In genomic region chr11:93000511-93001476, GRCh38 we compare ENCODE assay signal across 1 cellular context.
TF ChIP-seq lines count a peak whose summit lies in the region.

No MANE protein-coding gene starts in this region.

TF ChIP-seq in K562, 482 proteins besides CTCF, POLR2A, EP300 and RAD21 (continued from another document and continues in another):
- no peak for TF ChIP-seq SIN3A (IDR thresholded peaks at IDR 0.05; ENCODE audit: borderline replicate concordance in 2 of 2, control insufficient read depth in 1 of 2, low read depth in 2 of 2, low read length in 2 of 2)
- TF ChIP-seq POLR3G (IDR thresholded peaks at IDR 0.05; ENCODE audit: extremely low read depth, insufficient read length, insufficient replicate concordance) = no peak
- no peak for TF ChIP-seq NCOA6 (IDR thresholded peaks at IDR 0.05)
- TF ChIP-seq RBBP5 (IDR thresholded peaks at IDR 0.05; ENCODE audit: borderline replicate concordance, insufficient read depth, low read length, poor library complexity, severe bottlenecking) = no peak
- no peak for TF ChIP-seq MCM2 (IDR thresholded peaks at IDR 0.05; ENCODE audit: low read depth)
- TF ChIP-seq ARNT (IDR thresholded peaks at IDR 0.05) = no peak
- TF ChIP-seq ZNF449 (CRISPR knock-in tag; IDR thresholded peaks at IDR 0.05) = no peak
- no peak for TF ChIP-seq ZBTB34 (CRISPR knock-in tag; IDR thresholded peaks at IDR 0.05)
- TF ChIP-seq HMGN3 (IDR thresholded peaks at IDR 0.05; ENCODE audit: borderline replicate concordance, extremely low read depth, insufficient read length, low read depth, low read length) = no peak
- peak in 1 of 2 experiments; percentile 61; a peak in 1 of 4 replicates for TF ChIP-seq RCOR1 (IDR thresholded peaks at IDR 0.05; ENCODE audit: borderline replicate concordance in 1 of 2, low read depth in 2 of 2, low read length in 2 of 2)
- TF ChIP-seq RNF2 (IDR thresholded peaks at IDR 0.05) = peak; percentile 42; the same call in 1 of the 2 replicates
- TF ChIP-seq NFE2 (IDR thresholded peaks at IDR 0.05; ENCODE audit: low read depth) = peak; percentile 80
- TF ChIP-seq SMAD4 (CRISPR knock-in tag; conservative IDR thresholded peaks at IDR 0.05) = 0 out of 2 replicates have a peak, but pooled peaks have one; percentile 11
- peak; percentile 54; the same call in 1 of the 2 replicates for TF ChIP-seq TCF3 (CRISPR knock-in tag; IDR thresholded peaks at IDR 0.05)
- TF ChIP-seq NFXL1 (CRISPR knock-in tag; IDR thresholded peaks at IDR 0.05) = no peak
- no peak for TF ChIP-seq CREBBP (IDR thresholded peaks at IDR 0.05; ENCODE audit: low read depth, low read length)
- no peak for TF ChIP-seq DDX20 (tag; IDR thresholded peaks at IDR 0.05; ENCODE audit: low read depth)
- TF ChIP-seq CREM (IDR thresholded peaks at IDR 0.05; ENCODE audit: low read depth) = 0 out of 2 replicates have a peak, but pooled peaks have one; percentile 6
- TF ChIP-seq HCFC1 (IDR thresholded peaks at IDR 0.05; ENCODE audit: low read depth, low read length) = no peak
- TF ChIP-seq KDM5B (IDR thresholded peaks at IDR 0.05; ENCODE audit: insufficient replicate concordance, low read depth, low read length) = no peak
- no peak for TF ChIP-seq DLX4 (CRISPR knock-in tag; IDR thresholded peaks at IDR 0.05)
- TF ChIP-seq CCNT2 (IDR thresholded peaks at IDR 0.05; ENCODE audit: borderline replicate concordance, extremely low read depth, insufficient read length, low read depth, low read length) = no peak
- TF ChIP-seq CREB5 (CRISPR knock-in tag; IDR thresholded peaks at IDR 0.05) = no peak
- TF ChIP-seq ZBTB33 (CRISPR knock-in tag; IDR thresholded peaks at IDR 0.05) = no peak
- TF ChIP-seq E2F3 (CRISPR knock-in tag; IDR thresholded peaks at IDR 0.05) = no peak
- TF ChIP-seq SMARCE1 (IDR thresholded peaks at IDR 0.05) = peak; percentile 82
- TF ChIP-seq POLR2G (IDR thresholded peaks at IDR 0.05; ENCODE audit: low read depth, low read length) = no peak
- TF ChIP-seq SMARCA4 (IDR thresholded peaks at IDR 0.05) = peak; percentile 91
- TF ChIP-seq BACH1 (tag; IDR thresholded peaks at IDR 0.05) = peak; percentile 72
- no peak for TF ChIP-seq COPS2 (conservative IDR thresholded peaks at IDR 0.05)
- no peak for TF ChIP-seq CC2D1A (IDR thresholded peaks at IDR 0.05)
- TF ChIP-seq ZNF740 (CRISPR knock-in tag; IDR thresholded peaks at IDR 0.05) = no peak
- TF ChIP-seq ZNF740 (tag; IDR thresholded peaks at IDR 0.05) = no peak
- peak; percentile 55 to 78; a peak in 3 of 4 replicates for TF ChIP-seq TRIM24 (IDR thresholded peaks at IDR 0.05)
- TF ChIP-seq ETV5 (CRISPR knock-in tag; IDR thresholded peaks at IDR 0.05; ENCODE audit: low read depth) = no peak
- no peak for TF ChIP-seq U2AF1 (optimal IDR thresholded peaks at IDR 0.05; ENCODE audit: low read depth, low read length)
- peak; percentile 89 for TF ChIP-seq ARID1B (IDR thresholded peaks at IDR 0.05)
- no peak for TF ChIP-seq ZBED1 (IDR thresholded peaks at IDR 0.05)
- peak; percentile 76 for TF ChIP-seq CBFA2T2 (conservative IDR thresholded peaks at IDR 0.05)
- peak; percentile 74 for TF ChIP-seq PML (IDR thresholded peaks at IDR 0.05; ENCODE audit: low read length)
- TF ChIP-seq ATF4 (CRISPR knock-in tag; IDR thresholded peaks at IDR 0.05) = 0 out of 2 replicates have a peak, but pooled peaks have one; percentile 10
- TF ChIP-seq SMARCA5 (IDR thresholded peaks at IDR 0.05) = no peak
- TF ChIP-seq MXI1 (IDR thresholded peaks at IDR 0.05; ENCODE audit: low read depth, low read length) = no peak
- TF ChIP-seq HDAC1 (IDR thresholded peaks at IDR 0.05) = no peak
- TF ChIP-seq FOS (IDR thresholded peaks at IDR 0.05; ENCODE audit: extremely low read depth, insufficient read length) = peak; percentile 38
- TF ChIP-seq TAL1 (IDR thresholded peaks at IDR 0.05) = peak; percentile 67
- TF ChIP-seq E2F5 (CRISPR knock-in tag; IDR thresholded peaks at IDR 0.05) = no peak
- TF ChIP-seq ZNF175 (CRISPR knock-in tag; IDR thresholded peaks at IDR 0.05; ENCODE audit: low read depth) = no peak
- TF ChIP-seq SAFB (IDR thresholded peaks at IDR 0.05; ENCODE audit: borderline replicate concordance, low read depth, low read length) = no peak
- no peak for TF ChIP-seq RBM34 (IDR thresholded peaks at IDR 0.05; ENCODE audit: borderline replicate concordance, insufficient read depth, low read length)
- peak; percentile 91 for TF ChIP-seq JUND (IDR thresholded peaks at IDR 0.05; ENCODE audit: borderline replicate concordance, low read depth, low read length)
- TF ChIP-seq JUND (tag; IDR thresholded peaks at IDR 0.05; ENCODE audit: borderline replicate concordance, low read depth, low read length) = peak; percentile 73; the same call in 2 of the 3 replicates
- TF ChIP-seq FIP1L1 (IDR thresholded peaks at IDR 0.05; ENCODE audit: low read depth, low read length, poor library complexity, severe bottlenecking) = no peak
- 0 out of 2 replicates have a peak, but pooled peaks have one; percentile 74 for TF ChIP-seq SMARCC2 (IDR thresholded peaks at IDR 0.05; ENCODE audit: low read depth)
- TF ChIP-seq HNRNPK (IDR thresholded peaks at IDR 0.05; ENCODE audit: low read depth, low read length, poor library complexity, severe bottlenecking) = no peak
- TF ChIP-seq FOXK2 (conservative IDR thresholded peaks at IDR 0.05 in 1 of 2, IDR thresholded peaks at IDR 0.05 in 1 of 2; ENCODE audit: low read depth in 2 of 2) = 0 out of 4 replicates have a peak, but pooled peaks of 1 of the 2 experiments have one; percentile 15
- TF ChIP-seq HDAC8 (tag; IDR thresholded peaks at IDR 0.05) = no peak
- 0 out of 2 replicates have a peak, but pooled peaks have one; percentile 16 for TF ChIP-seq MTA2 (IDR thresholded peaks at IDR 0.05; ENCODE audit: low read depth)
- peak; percentile 73 for TF ChIP-seq MAFF (IDR thresholded peaks at IDR 0.05; ENCODE audit: low read length)
- peak; percentile 87 for TF ChIP-seq CBFA2T3 (IDR thresholded peaks at IDR 0.05)
- TF ChIP-seq ZNF695 (CRISPR knock-in tag; IDR thresholded peaks at IDR 0.05) = no peak
- TF ChIP-seq DACH1 (IDR thresholded peaks at IDR 0.05; ENCODE audit: partially characterized antibody) = peak; percentile 51
- no peak for TF ChIP-seq RBM15 (IDR thresholded peaks at IDR 0.05; ENCODE audit: insufficient read depth, low read length)
- no peak for TF ChIP-seq SNAPC5 (CRISPR knock-in tag; IDR thresholded peaks at IDR 0.05)
- TF ChIP-seq SRF (CRISPR knock-in tag; IDR thresholded peaks at IDR 0.05) = peak in 1 of 2 experiments; percentile 27; a peak in 1 of 4 replicates
- 0 out of 2 replicates have a peak, but pooled peaks have one; percentile 12 for TF ChIP-seq CEBPB (tag; IDR thresholded peaks at IDR 0.05)
- TF ChIP-seq MAFG (tag; conservative IDR thresholded peaks at IDR 0.05) = peak; percentile 94
- TF ChIP-seq KAT7 (CRISPR knock-in tag; IDR thresholded peaks at IDR 0.05; ENCODE audit: borderline replicate concordance) = no peak
- no peak for TF ChIP-seq SP1 (CRISPR knock-in tag; IDR thresholded peaks at IDR 0.05)
- no peak for TF ChIP-seq NCOA4 (IDR thresholded peaks at IDR 0.05; ENCODE audit: partially characterized antibody)
- no peak for TF ChIP-seq HEY1 (CRISPR knock-in tag; IDR thresholded peaks at IDR 0.05; ENCODE audit: borderline replicate concordance)
- TF ChIP-seq CEBPG (CRISPR knock-in tag; IDR thresholded peaks at IDR 0.05) = no peak
- peak in 1 of 2 experiments; percentile 67; a peak in 2 of 4 replicates for TF ChIP-seq CEBPG (tag; conservative IDR thresholded peaks at IDR 0.05 in 1 of 2, IDR thresholded peaks at IDR 0.05 in 1 of 2)
- TF ChIP-seq MAFK (IDR thresholded peaks at IDR 0.05; ENCODE audit: low read length) = peak; percentile 68; the same call in 1 of the 2 replicates
- no peak for TF ChIP-seq ZNF583 (CRISPR knock-in tag; IDR thresholded peaks at IDR 0.05)
- no peak for TF ChIP-seq MYNN (IDR thresholded peaks at IDR 0.05)
- TF ChIP-seq MYNN (CRISPR knock-in tag; IDR thresholded peaks at IDR 0.05) = no peak
- peak; percentile 66 for TF ChIP-seq C11orf30 (IDR thresholded peaks at IDR 0.05; ENCODE audit: low read depth)
